ENCODE assay signal across 23 cellular contexts in genomic region chr5:145988993-145989392, GRCh38. TPM values are rescaled to one million over a fixed set of nuclear protein-coding genes. Genes with fewer than 3 reads are reported as not detected.
DNase-seq lines count a peak whose midpoint lies in the region; ATAC-seq, FAIRE-seq and TF ChIP-seq lines count a peak whose summit lies in the region.
"Had no signal": no experiment of that assay in that cellular context is flagged by ENCODE, and none has a peak within 500 bp of the region (broad histone marks: within the 10 kb centered on the region; RNA-seq: fewer than 3 reads in every experiment).

No MANE protein-coding gene starts in this region.

- no peak overlapping the region for H3K4me2 ChIP-seq in HepG2 (ENCODE audit: low read depth, low read length)
- H3K4me2 ChIP-seq in PC-3 (ENCODE audit: low read length), result no peak overlapping the region
- H3K4me2 ChIP-seq: BLaER1 treated with 17β-estradiol and CSF1 and Interleukin-3, amounts not matched to agents 10 nM and 100 nM had no signal

- H3K27me3 ChIP-seq in HepG2 (ENCODE audit: control insufficient read depth in 1 of 2, insufficient read depth in 2 of 2, low read length in 2 of 2) (no peaks in the 10 kb centered on the region), right lobe of liver (no peaks in the 10 kb centered on the region), PC-3 (ENCODE audit: low read length) (no peaks in the 10 kb centered on the region)
- H3K27me3 ChIP-seq: BLaER1 treated with 17β-estradiol and CSF1 and Interleukin-3, amounts not matched to agents 10 nM and 100 nM had no signal

- H3K79me2 ChIP-seq in HepG2 (ENCODE audit: insufficient read depth, low read length) (no peaks in the 10 kb centered on the region), PC-3 (ENCODE audit: low read length) (no peaks in the 10 kb centered on the region)

- H3K36me3 ChIP-seq in HepG2 (replicated peaks in 1 of 2; ENCODE audit: control insufficient read depth in 1 of 2, insufficient read depth in 2 of 2, low read length in 2 of 2) (no peaks in the 10 kb centered on the region), right lobe of liver (no peaks in the 10 kb centered on the region), PC-3 (ENCODE audit: low read depth, low read length) (no peaks in the 10 kb centered on the region)
- H3K36me3 ChIP-seq: BE2C; BLaER1 treated with 17β-estradiol and CSF1 and Interleukin-3, amounts not matched to agents 10 nM and 100 nM had no signal

- H3K4me3 ChIP-seq in HepG2 (replicated peaks in 1 of 3; ENCODE audit: insufficient read depth in 1 of 3, low read depth in 2 of 3, low read length in 3 of 3) (no peak overlapping the region), right lobe of liver (no peak overlapping the region), PC-3 (ENCODE audit: low read length) (no peak overlapping the region)
- H3K4me3 ChIP-seq: BLaER1 treated with 17β-estradiol and CSF1 and Interleukin-3, amounts not matched to agents 10 nM and 100 nM had no signal

- no peak overlapping the region for H3K27ac ChIP-seq in HepG2 (ENCODE audit: extremely low read length, insufficient read depth, low read length)
- H3K27ac ChIP-seq in right lobe of liver, result no peak overlapping the region
- H3K27ac ChIP-seq in PC-3 (ENCODE audit: low read length), result no peak overlapping the region
- H3K27ac ChIP-seq: 22Rv1; BLaER1 treated with 17β-estradiol and CSF1 and Interleukin-3, amounts not matched to agents 10 nM and 100 nM had no signal

- TF ChIP-seq CTCF in HepG2 (CRISPR knock-in tag; IDR thresholded peaks at IDR 0.05) (no peak), right lobe of liver (IDR thresholded peaks at IDR 0.05) (no peak), PC-3 (conservative IDR thresholded peaks at IDR 0.05; ENCODE audit: low read depth, low read length) (no peak)

- H4K20me1 ChIP-seq in HepG2 (ENCODE audit: insufficient read depth, low read length) (no peaks in the 10 kb centered on the region), PC-3 (ENCODE audit: low read length) (no peaks in the 10 kb centered on the region)
- H4K20me1 ChIP-seq: BLaER1 treated with 17β-estradiol and CSF1 and Interleukin-3, amounts not matched to agents 10 nM and 100 nM had no signal

- peaks cover 18% of the 10 kb centered on the region; the same call in 1 of the 2 replicates for H3K4me1 ChIP-seq in HepG2 (ENCODE audit: insufficient read depth, low read length)
- H3K4me1 ChIP-seq in right lobe of liver, result no peaks in the 10 kb centered on the region
- no peaks in the 10 kb centered on the region for H3K4me1 ChIP-seq in PC-3 (ENCODE audit: insufficient read depth, low read length)
- H3K4me1 ChIP-seq: BE2C had no signal

- 94% methylated on average over 2 of the region's 2 CpGs for WGBS in HepG2 (ENCODE audit: low lambda C conversion rate)
- WGBS in right lobe of liver (ENCODE audit: insufficient coverage, low coverage, low lambda C conversion rate, missing lambda C conversion rate), result 83% methylated on average over 2 of the region's 2 CpGs

- in situ Hi-C loops in HepG2 (cut with HindIII; ENCODE audit: extremely low pct_ligation_motif_present, low pct_unique_long_range_greater_than_20kb), result no loop called here

- H3F3A ChIP-seq in PC-3 (ENCODE audit: low read length, unreplicated experiment), result no peaks in the 10 kb centered on the region

- no peak for DNase-seq in HepG2 (ENCODE audit: low spot score)
- DNase-seq in right lobe of liver, result no peak
- peak; percentile 30 for DNase-seq in M059J (ENCODE audit: low read depth)
- DNase-seq in renal cortical epithelial cell (ENCODE audit: low read depth), result peak; percentile 22
- no peak for DNase-seq in PC-3
- no peak for DNase-seq in left ventricle myocardium superior
- DNase-seq: AML-193; BE2C; Calu3; CD4-positive, alpha-beta T cell; CD8-positive, alpha-beta memory T cell; DMS53; DMS79 treated with DMSO at 0.1 percent for 48 hours; GF-D8; GOT3 had no signal

- CTCF ChIA-PET in HepG2 (lab: Yijun Ruan, JAX; ENCODE audit: low intra/inter-chr PET ratio, low total read pairs), result no interaction called here
- CTCF ChIA-PET in PC-3 (lab: Charles Lee), result no interaction called here

- peaks cover 13% of the 10 kb centered on the region; the same call in 1 of the 2 replicates for H3K9me3 ChIP-seq in HepG2 (ENCODE audit: low read length)
- no peaks in the 10 kb centered on the region for H3K9me3 ChIP-seq in right lobe of liver
- no peaks in the 10 kb centered on the region for H3K9me3 ChIP-seq in PC-3 (ENCODE audit: low read length)
- H3K9me3 ChIP-seq: BE2C had no signal

- BruUV-seq in HepG2 (replicated peaks; lab: Mats Ljungman, UMichigan) (no TSS peak), PC-3 (replicated peaks; lab: Mats Ljungman, UMichigan) (no TSS peak)

- H3K9ac ChIP-seq in HepG2 (ENCODE audit: insufficient read depth, low read depth, low read length) (no peak overlapping the region), PC-3 (ENCODE audit: low read length) (no peak overlapping the region)
- H3K9ac ChIP-seq: BLaER1 treated with 17β-estradiol and CSF1 and Interleukin-3, amounts not matched to agents 10 nM and 100 nM had no signal

- ATAC-seq in HepG2, result no peak
- no peak for ATAC-seq in right lobe of liver
- ATAC-seq in HG02678 (IDR thresholded peaks at IDR 0.05; ENCODE audit: unreplicated experiment), result no peak
- ATAC-seq in PC-3, result no peak
- no peak for ATAC-seq in left ventricle myocardium superior

- no peak overlapping the region for H2AFZ ChIP-seq in HepG2 (ENCODE audit: low read length)
- no peak overlapping the region for H2AFZ ChIP-seq in PC-3 (ENCODE audit: low read length)

- POLR2A ChIA-PET in HepG2 (lab: Yijun Ruan, JAX) (no interaction called here), PC-3 (lab: Charles Lee; ENCODE audit: unreplicated experiment) (no interaction called here)

- intact Hi-C loops in HepG2 (cut with micrococcal nuclease; ENCODE audit: unreplicated experiment) (no loop called here), right lobe of liver (cut with DNase I) (no loop called here), PC-3 (cut with micrococcal nuclease) (no loop called here), left ventricle myocardium superior (cut with micrococcal nuclease) (no loop called here)

- H3K9me2 ChIP-seq in PC-3 (replicated peaks; ENCODE audit: low read length), result no peaks in the 10 kb centered on the region

- no peak for FAIRE-seq in HepG2 (lab: Jason Lieb, UNC)
- FAIRE-seq: A204.1, GM12891, GM18507, H54 had no signal

- no peak for TF ChIP-seq RAD21 in HepG2 (CRISPR knock-in tag; IDR thresholded peaks at IDR 0.05)

- TF ChIP-seq EP300 in HepG2 (IDR thresholded peaks at IDR 0.05; ENCODE audit: low read depth in 2 of 2, low read length in 2 of 2), result no peak
- no peak for TF ChIP-seq EP300 in HepG2 (CRISPR knock-in tag; IDR thresholded peaks at IDR 0.05; ENCODE audit: borderline replicate concordance)

- TF ChIP-seq POLR2A in HepG2 (IDR thresholded peaks at IDR 0.05; ENCODE audit: insufficient read depth in 1 of 2, low read depth in 2 of 2, low read length in 2 of 2), result no peak
- no peak for TF ChIP-seq POLR2A in right lobe of liver (IDR thresholded peaks at IDR 0.05)

TF ChIP-seq in HepG2, 621 proteins besides CTCF, POLR2A, EP300 and RAD21:
- TF ChIP-seq MAFF (IDR thresholded peaks at IDR 0.05; ENCODE audit: low read depth, low read length) (peak; percentile 63), MAFK (conservative IDR thresholded peaks at IDR 0.05 in 1 of 2, IDR thresholded peaks at IDR 0.05 in 1 of 2; ENCODE audit: low read length in 2 of 2) (peak; percentile 43 to 63; a peak in 3 of 4 replicates), EHMT2 (IDR thresholded peaks at IDR 0.05; ENCODE audit: borderline replicate concordance, low read depth, low read length) (no peak), CHCHD3 (CRISPR knock-in tag; IDR thresholded peaks at IDR 0.05) (no peak)

RNA-seq across cellular contexts. Expression of gene SH3RF2, which starts 52.6 kb away (rescaled TPM):
- total RNA-seq in HepG2 (2016; rRNA removed; fragmentation: Illumina TruSeq; extraction: Trizol), result 3.1 and 3.7 TPM in 2 replicates
- 2.1 and 2.2 TPM in 2 replicates for total RNA-seq in HepG2 (2016; cell fraction: cytosol; rRNA removed; fragmentation: Illumina TruSeq; extraction: Trizol; ENCODE audit: low read depth)
- 2.6 and 3.8 TPM in 2 replicates for total RNA-seq in HepG2 (2016; cell fraction: insoluble cytoplasmic fraction; rRNA removed; fragmentation: Illumina TruSeq; extraction: Trizol)
- 2.4 and 3.8 TPM in 2 replicates for total RNA-seq in HepG2 (2016; cell fraction: membrane; rRNA removed; fragmentation: Illumina TruSeq; extraction: Trizol)
- 7.9 and 8.9 TPM in 2 replicates for total RNA-seq in HepG2 (2016; cell fraction: nucleus; rRNA removed; fragmentation: Illumina TruSeq; extraction: Trizol)
- 2.6 and 2.8 TPM in 2 replicates for polyA plus RNA-seq in HepG2 (2011; rRNA removed)
- polyA plus RNA-seq in HepG2 (2011; cell fraction: cytosol; rRNA removed), result 1.7 and 2.1 TPM in 2 replicates
- 4.9 and 6.9 TPM in 2 replicates for polyA plus RNA-seq in HepG2 (2011; cell fraction: nucleus; rRNA removed)
- polyA plus RNA-seq in HepG2 (2012), result 1.7 and 2.5 TPM in 2 replicates
- polyA plus RNA-seq in HepG2 (2016; cell fraction: cytosol; fragmentation: Illumina TruSeq; extraction: Trizol; ENCODE audit: low read depth), result 0.76 and 1.0 TPM in 2 replicates
- 2.7 and 3.7 TPM in 2 replicates for polyA plus RNA-seq in HepG2 (2016; cell fraction: insoluble cytoplasmic fraction; fragmentation: Illumina TruSeq; extraction: Trizol; ENCODE audit: low read depth)
- polyA plus RNA-seq in HepG2 (2016; cell fraction: membrane; fragmentation: Illumina TruSeq; extraction: Trizol; ENCODE audit: low read depth), result 1.4 and 1.7 TPM in 2 replicates
- 11.0 and 12.4 TPM in 2 replicates for polyA plus RNA-seq in HepG2 (2016; cell fraction: nucleus; fragmentation: Illumina TruSeq; extraction: Trizol; ENCODE audit: insufficient read depth, low read depth)
- 4.5 and 13.0 TPM in 2 replicates for polyA minus RNA-seq in HepG2 (2011; rRNA and poly(A)+ RNA removed; ENCODE audit: low replicate concordance)
- polyA minus RNA-seq in HepG2 (2011; cell fraction: cytosol; rRNA and poly(A)+ RNA removed), result 2.0 and 2.5 TPM in 2 replicates
- 8.4 and 9.1 TPM in 2 replicates for polyA minus RNA-seq in HepG2 (2011; cell fraction: nucleus; rRNA and poly(A)+ RNA removed)
- total RNA-seq in right lobe of liver, result 10 to 100 TPM in 2 of 6 experiments, 1 to 10 TPM in 4; 2.7 to 20.6 (median 5.8) TPM
- 7.6 and 11.9 TPM in 2 replicates for total RNA-seq in M059J (2014; rRNA removed; shearing (Covaris generic))
- 7.6 and 8.1 TPM in 2 replicates for total RNA-seq in renal cortical epithelial cell
- total RNA-seq in PC-3 (2014; rRNA removed), result 5.9 and 6.2 TPM in 2 replicates
- 350 TPM for total RNA-seq in left ventricle myocardium superior
- polyA plus RNA-seq: CD14-positive monocyte had no signal

Comparison
In these comparisons a context has a peak if more than half of its experiments do, and no peak if none do; other contexts are left out.
1. DNase-seq: peak in M059J (single experiment) and renal cortical epithelial cell (single experiment); none in HepG2 (single experiment), right lobe of liver (0 of 3), PC-3 (single experiment) and left ventricle myocardium superior (single experiment).
2. RNA of gene SH3RF2, which starts 52.6 kb away (total RNA-seq): 350 TPM in left ventricle myocardium superior (single experiment); 7.6 to 11.9 TPM in M059J, 7.6 to 8.1 TPM in renal cortical epithelial cell, 2.7 to 20.6 TPM in right lobe of liver, 5.9 to 6.2 TPM in PC-3 and 2.1 to 8.9 TPM in HepG2; every median in the first group is over 10 times any median in the second.